Comparison of ENCODE assay signal across 8 cellular contexts in the genomic region with DNA sequence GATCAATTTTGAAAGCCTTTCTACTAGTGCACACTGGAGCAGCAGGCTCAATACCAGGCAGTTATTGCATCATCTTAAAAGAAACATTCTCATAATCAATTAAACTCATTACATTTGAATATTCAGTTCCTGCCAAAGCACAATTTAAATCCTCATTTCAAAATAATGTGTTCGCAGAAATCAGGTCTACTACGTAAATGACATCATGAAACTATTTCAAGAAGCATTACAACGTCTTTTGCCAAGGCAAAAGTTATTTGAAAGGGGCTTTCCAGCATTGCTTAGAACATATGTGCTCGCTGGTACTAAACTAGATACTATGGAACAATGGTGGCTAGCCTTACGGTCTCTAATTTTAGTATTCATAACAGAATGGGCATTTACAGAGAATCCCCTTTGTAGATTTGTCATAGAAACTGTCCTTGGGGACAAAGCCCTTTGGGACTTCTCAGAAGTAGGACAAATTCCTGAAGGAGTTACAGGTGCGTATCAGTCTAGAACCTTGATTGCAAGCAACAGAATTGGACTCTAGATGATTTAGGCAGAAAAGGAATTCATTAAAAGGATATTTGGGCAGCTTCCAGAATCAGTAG. TPM values are rescaled to one million over a fixed set of nuclear protein-coding genes. Genes with fewer than 3 reads are reported as not detected.
DNase-seq lines count a peak whose midpoint lies in the region; ATAC-seq and TF ChIP-seq lines count a peak whose summit lies in the region.

No MANE protein-coding gene starts in this region.

- peaks cover 0 to 4% of the 10 kb centered on the region in 2 experiments for H3K27me3 ChIP-seq in mesenchymal stem cell (ENCODE audit: control insufficient read depth in 1 of 2, insufficient read depth in 1 of 2, low read length in 2 of 2)

- no peaks in the 10 kb centered on the region for H3K27me3 Mint-ChIP-seq in activated T-cell treated with anti-CD3 and anti-CD28 coated beads, Interleukin-2, amount 50 U/mL, for 4 hours (ENCODE audit: low read depth)
- no peaks in the 10 kb centered on the region for H3K27me3 Mint-ChIP-seq in activated B cell treated with CpG ODN at 0.5 μM for 24 hours
- no peaks in the 10 kb centered on the region for H3K27me3 Mint-ChIP-seq in stimulated activated naive B cell treated with anti-CD40 and anti-IgM and Interleukin-4, amounts not matched to agents 10 μg/mL and 1 μg/mL and 100 μg/mL, for 72 hours

- H3K18ac ChIP-seq in mesenchymal stem cell (ENCODE audit: low read depth in 1 of 2, low read length in 2 of 2), result no peak overlapping the region

- H3K27ac ChIP-seq in mesenchymal stem cell (ENCODE audit: low read length, poor library complexity, severe bottlenecking), result no peak overlapping the region

- no peak overlapping the region for H2BK15ac ChIP-seq in mesenchymal stem cell (ENCODE audit: low read depth, poor library complexity, severe bottlenecking)

- WGBS in mesenchymal stem cell, result 86% methylated on average over 6 of the region's 6 CpGs

- no peaks in the 10 kb centered on the region for H3K79me1 ChIP-seq in mesenchymal stem cell (replicated peaks; ENCODE audit: low read length, poor library complexity, severe bottlenecking)

- peaks cover 43% of the 10 kb centered on the region for H3K4me1 Mint-ChIP-seq in activated T-cell treated with anti-CD3 and anti-CD28 coated beads, Interleukin-2, amount 50 U/mL, for 4 hours (ENCODE audit: low read depth)
- peaks cover 49% of the 10 kb centered on the region for H3K4me1 Mint-ChIP-seq in activated B cell treated with CpG ODN at 0.5 μM for 24 hours
- peaks cover 27 to 40% of the 10 kb centered on the region in 2 donors for H3K4me1 Mint-ChIP-seq in stimulated activated naive B cell treated with anti-CD40 and anti-IgM and Interleukin-4, amounts not matched to agents 10 μg/mL and 1 μg/mL and 100 μg/mL, for 72 hours

- no peak overlapping the region for H2BK5ac ChIP-seq in mesenchymal stem cell (ENCODE audit: low read depth, low read length, poor library complexity, severe bottlenecking)

- no peak overlapping the region for H4K8ac ChIP-seq in mesenchymal stem cell (ENCODE audit: low read length)

- no peak overlapping the region for H3K4ac ChIP-seq in mesenchymal stem cell (ENCODE audit: low read depth in 1 of 2, low read length in 2 of 2)

- peak overlapping the region; percentile 81 for H3K4me3 Mint-ChIP-seq in activated T-cell treated with anti-CD3 and anti-CD28 coated beads, Interleukin-2, amount 50 U/mL, for 4 hours
- H3K4me3 Mint-ChIP-seq in activated B cell treated with CpG ODN at 0.5 μM for 24 hours, result peak overlapping the region; percentile 79
- peak overlapping the region; percentile 79 to 82 for H3K4me3 Mint-ChIP-seq in stimulated activated naive B cell treated with anti-CD40 and anti-IgM and Interleukin-4, amounts not matched to agents 10 μg/mL and 1 μg/mL and 100 μg/mL, for 72 hours

- H2BK120ac ChIP-seq in mesenchymal stem cell (ENCODE audit: low read depth, low read length), result no peak overlapping the region

- H3K4me2 ChIP-seq in mesenchymal stem cell (ENCODE audit: low read length, poor library complexity, severe bottlenecking), result no peak overlapping the region

- CTCF ChIA-PET in activated B cell treated with CpG ODN at 0.5 μM for 24 hours (lab: Charles Lee), result interaction anchor here (1.5 to 2.0 kb wide), 2 partner anchors 28 to 36 kb away, joined by 3 to 9 read pairs; a partner anchor contains a TSS

- H3K36me3 Mint-ChIP-seq in activated T-cell treated with anti-CD3 and anti-CD28 coated beads, Interleukin-2, amount 50 U/mL, for 4 hours (ENCODE audit: insufficient read depth), result peaks cover 5% of the 10 kb centered on the region
- no peaks in the 10 kb centered on the region for H3K36me3 Mint-ChIP-seq in activated B cell treated with CpG ODN at 0.5 μM for 24 hours (ENCODE audit: low read depth)
- peaks cover 3 to 4% of the 10 kb centered on the region in 2 donors for H3K36me3 Mint-ChIP-seq in stimulated activated naive B cell treated with anti-CD40 and anti-IgM and Interleukin-4, amounts not matched to agents 10 μg/mL and 1 μg/mL and 100 μg/mL, for 72 hours

- POLR2A ChIA-PET in activated B cell treated with CpG ODN at 0.5 μM for 24 hours (lab: Charles Lee), result interaction anchor here (1.1 to 6.1 kb wide), 3 partner anchors 10 to 632 kb away, joined by 3 to 110 read pairs (median 4); a partner anchor contains a TSS

- H3K9ac ChIP-seq in mesenchymal stem cell (ENCODE audit: low read length), result no peak overlapping the region

- no peak for DNase-seq in activated T-cell treated with anti-CD3 and anti-CD28 coated beads, Interleukin-2, amount 50 U/mL, for 4 hours
- no peak for DNase-seq in activated T-cell treated with anti-CD3 and anti-CD28 coated beads for 4 hours
- DNase-seq in activated B cell treated with CpG ODN at 0.5 μM for 24 hours, result no peak
- DNase-seq in stimulated activated naive B cell treated with anti-CD40 and anti-IgM and Interleukin-4, amounts not matched to agents 10 μg/mL and 1 μg/mL and 100 μg/mL, for 72 hours, result no peak
- no peak for DNase-seq in mesenchymal stem cell

- H3K23ac ChIP-seq in mesenchymal stem cell (ENCODE audit: low read length in 2 of 2), result no peak overlapping the region

- TF ChIP-seq CTCF in activated B cell treated with CpG ODN at 0.5 μM for 24 hours (IDR thresholded peaks at IDR 0.05), result no peak

- H3K9me3 ChIP-seq in mesenchymal stem cell (ENCODE audit: control insufficient read depth, low read length), result no peaks in the 10 kb centered on the region

- no peak overlapping the region for H2AFZ ChIP-seq in mesenchymal stem cell (ENCODE audit: low read depth, low read length)

- peaks cover 4% of the 10 kb centered on the region for H3K4me1 ChIP-seq in mesenchymal stem cell (ENCODE audit: control insufficient read depth, insufficient read depth, low read depth, low read length)

- no peak overlapping the region for H3K4me3 ChIP-seq in mesenchymal stem cell (ENCODE audit: insufficient read depth in 1 of 2, low read depth in 1 of 2, low read length in 2 of 2)

- H2BK12ac ChIP-seq in mesenchymal stem cell (ENCODE audit: low read length in 2 of 2), result no peak overlapping the region

- H3K36me3 ChIP-seq in mesenchymal stem cell (ENCODE audit: control insufficient read depth in 1 of 2, insufficient read depth in 2 of 2, low read depth in 1 of 2, low read length in 2 of 2), result no peaks in the 10 kb centered on the region

- peak; percentile 19 to 33 for ATAC-seq in activated T-cell treated with anti-CD3 and anti-CD28 coated beads, Interleukin-2, amount 50 U/mL, for 4 hours
- peak; percentile 23 for ATAC-seq in HG02840 (IDR thresholded peaks at IDR 0.05; ENCODE audit: low FRiP score, unreplicated experiment)
- ATAC-seq in activated B cell treated with CpG ODN at 0.5 μM for 24 hours (ENCODE audit: low read depth), result peak; percentile 53
- peak; percentile 62 to 63 for ATAC-seq in stimulated activated naive B cell treated with anti-CD40 and anti-IgM and Interleukin-4, amounts not matched to agents 10 μg/mL and 1 μg/mL and 100 μg/mL, for 72 hours (replicated peaks)
- no peak for ATAC-seq in GM21737 (IDR thresholded peaks at IDR 0.05; ENCODE audit: unreplicated experiment)
- no peak for ATAC-seq in GM21526 (IDR thresholded peaks at IDR 0.05; ENCODE audit: low FRiP score, unreplicated experiment)

- intact Hi-C loops in activated B cell treated with CpG ODN at 0.5 μM for 24 hours (cut with micrococcal nuclease), result loop anchor here (1.0 kb wide), 3 partner anchors 10 to 118 kb away; no protein-coding TSS in a partner anchor

- H2AK5ac ChIP-seq in mesenchymal stem cell (ENCODE audit: low read length, severe bottlenecking), result no peak overlapping the region

- H3K9me3 Mint-ChIP-seq in activated T-cell treated with anti-CD3 and anti-CD28 coated beads, Interleukin-2, amount 50 U/mL, for 4 hours, result no peaks in the 10 kb centered on the region
- no peaks in the 10 kb centered on the region for H3K9me3 Mint-ChIP-seq in activated B cell treated with CpG ODN at 0.5 μM for 24 hours
- H3K9me3 Mint-ChIP-seq in stimulated activated naive B cell treated with anti-CD40 and anti-IgM and Interleukin-4, amounts not matched to agents 10 μg/mL and 1 μg/mL and 100 μg/mL, for 72 hours, result no peaks in the 10 kb centered on the region

- peak overlapping the region; percentile 96 for H3K27ac Mint-ChIP-seq in activated B cell treated with CpG ODN at 0.5 μM for 24 hours
- H3K27ac Mint-ChIP-seq in stimulated activated naive B cell treated with anti-CD40 and anti-IgM and Interleukin-4, amounts not matched to agents 10 μg/mL and 1 μg/mL and 100 μg/mL, for 72 hours, result peak overlapping the region; percentile 97

- H4K91ac ChIP-seq in mesenchymal stem cell (ENCODE audit: low read length), result no peak overlapping the region

- H3K14ac ChIP-seq in mesenchymal stem cell (ENCODE audit: low read length in 2 of 2), result no peak overlapping the region

RNA-seq across cellular contexts. Expression of a gene that starts 27.6 kb away (rescaled TPM):
- total RNA-seq in activated T-cell treated with anti-CD3 and anti-CD28 coated beads, Interleukin-2, amount 50 U/mL, for 4 hours, result 100 to 1,000 TPM; 433 to 540 (median 440) TPM
- 236 and 257 TPM in 2 replicates for total RNA-seq in activated B cell treated with CpG ODN at 0.5 μM for 24 hours
- polyA plus RNA-seq in mesenchymal stem cell (2013, experiment 1 of 2), result 28.1 TPM
- 25.9 TPM for polyA plus RNA-seq in mesenchymal stem cell (2013, experiment 2 of 2)

Comparison
In these comparisons a context has a peak if more than half of its experiments do, and no peak if none do; other contexts are left out.
1. ATAC-seq: peak in activated T-cell treated with anti-CD3 and anti-CD28 coated beads, Interleukin-2, amount 50 U/mL, for 4 hours (2 of 2), HG02840 (single experiment), activated B cell treated with CpG ODN at 0.5 μM for 24 hours (single experiment) and stimulated activated naive B cell treated with anti-CD40 and anti-IgM and Interleukin-4, amounts not matched to agents 10 μg/mL and 1 μg/mL and 100 μg/mL, for 72 hours (2 of 2); none in GM21737 (single experiment) and GM21526 (single experiment).
2. Peak in every context shown above with its lines, with median percentiles within 50 percentile points of each other: H3K4me3 Mint-ChIP-seq.